13 cellular contexts compared by ENCODE assay signal in the genomic region with DNA sequence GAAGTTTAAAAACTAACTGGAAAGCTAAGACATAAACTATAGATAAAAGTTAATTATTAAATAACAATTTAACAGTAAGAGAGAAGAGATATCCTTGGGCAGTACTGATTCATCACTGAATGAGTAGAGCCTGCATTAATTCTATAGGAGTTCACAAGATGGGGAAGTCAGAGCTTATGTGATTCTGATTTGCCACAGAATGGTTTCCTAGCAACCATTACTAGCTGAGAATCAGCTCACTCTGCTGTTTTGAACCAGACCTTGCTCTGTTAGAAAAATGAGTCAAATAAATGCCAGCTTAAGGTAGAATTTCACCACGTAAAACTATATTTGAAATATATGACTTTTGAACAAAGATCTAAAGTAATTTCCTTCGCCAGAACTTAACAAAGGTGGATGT.
DNase-seq lines count a peak whose midpoint lies in the region; ATAC-seq and TF ChIP-seq lines count a peak whose summit lies in the region.
"Had no signal": no experiment of that assay in that cellular context is flagged by ENCODE, and none has a peak within 500 bp of the region (broad histone marks: within the 10 kb centered on the region; RNA-seq: fewer than 3 reads in every experiment).

No MANE protein-coding gene starts in this region.

- peaks cover 66% of the 10 kb centered on the region for H3K4me1 Mint-ChIP-seq in activated CD4-positive, alpha-beta T cell treated with anti-CD3 and anti-CD28 coated beads for 36 hours
- peaks cover 69% of the 10 kb centered on the region for H3K4me1 Mint-ChIP-seq in activated CD8-positive, alpha-beta T cell treated with anti-CD3 and anti-CD28 coated beads for 36 hours (ENCODE audit: low read depth)
- H3K4me1 Mint-ChIP-seq in nephron progenitor cell, result no peaks in the 10 kb centered on the region

- H3K9me3 Mint-ChIP-seq in activated CD4-positive, alpha-beta T cell treated with anti-CD3 and anti-CD28 coated beads for 36 hours (ENCODE audit: low read depth), result peaks cover 8% of the 10 kb centered on the region
- H3K9me3 Mint-ChIP-seq in activated CD8-positive, alpha-beta T cell treated with anti-CD3 and anti-CD28 coated beads for 36 hours, result peaks cover 24% of the 10 kb centered on the region
- H3K9me3 Mint-ChIP-seq in nephron progenitor cell, result peaks cover 21% of the 10 kb centered on the region

- H3K4me3 Mint-ChIP-seq in activated CD4-positive, alpha-beta T cell treated with anti-CD3 and anti-CD28 coated beads for 36 hours, result no peak overlapping the region
- H3K4me3 Mint-ChIP-seq in activated CD8-positive, alpha-beta T cell treated with anti-CD3 and anti-CD28 coated beads for 36 hours, result peak overlapping the region; percentile 38
- no peak overlapping the region for H3K4me3 Mint-ChIP-seq in nephron progenitor cell

- H3K36me3 Mint-ChIP-seq in activated CD4-positive, alpha-beta T cell treated with anti-CD3 and anti-CD28 coated beads for 36 hours (ENCODE audit: low read depth), result peaks cover 2% of the 10 kb centered on the region
- peaks cover 10% of the 10 kb centered on the region for H3K36me3 Mint-ChIP-seq in activated CD8-positive, alpha-beta T cell treated with anti-CD3 and anti-CD28 coated beads for 36 hours (ENCODE audit: low read depth)
- peaks cover 8% of the 10 kb centered on the region for H3K36me3 Mint-ChIP-seq in nephron progenitor cell (ENCODE audit: low read depth)

- H3K27ac ChIP-seq in right atrium auricular region, result no peak overlapping the region
- H3K27ac ChIP-seq: hepatocyte, thyroid gland had no signal

- H3K4me3 ChIP-seq in right atrium auricular region, result no peak overlapping the region
- H3K4me3 ChIP-seq: hepatocyte, K562, thyroid gland had no signal

- CTCF ChIA-PET in activated CD4-positive, alpha-beta T cell treated with anti-CD3 and anti-CD28 coated beads for 36 hours (lab: Charles Lee), result interaction anchor here (0.7 to 3.0 kb wide), 3 partner anchors 22 to 113 kb away, joined by 4 to 20 read pairs (median 17); no protein-coding TSS in a partner anchor
- CTCF ChIA-PET in activated CD8-positive, alpha-beta T cell treated with anti-CD3 and anti-CD28 coated beads for 36 hours (lab: Charles Lee), result interaction anchor here (0.7 to 3.5 kb wide), 13 partner anchors 9 to 431 kb away, joined by 3 to 44 read pairs (median 4); no protein-coding TSS in a partner anchor

- no peaks in the 10 kb centered on the region for H3K27me3 Mint-ChIP-seq in activated CD4-positive, alpha-beta T cell treated with anti-CD3 and anti-CD28 coated beads for 36 hours
- no peaks in the 10 kb centered on the region for H3K27me3 Mint-ChIP-seq in activated CD8-positive, alpha-beta T cell treated with anti-CD3 and anti-CD28 coated beads for 36 hours
- H3K27me3 Mint-ChIP-seq in nephron progenitor cell (ENCODE audit: low read depth, poor library complexity), result peaks cover 4% of the 10 kb centered on the region

- DNase-seq in activated CD4-positive, alpha-beta T cell treated with anti-CD3 and anti-CD28 coated beads for 36 hours, result no peak
- no peak for DNase-seq in activated CD4-positive, alpha-beta T cell treated with anti-CD3 and anti-CD28 coated beads for 4 hours
- DNase-seq in KBM-7 (peak; percentile 19), renal cortical epithelial cell (ENCODE audit: low read depth) (peak; percentile 40), right atrium auricular region (ENCODE audit: low spot score) (no peak), nephron progenitor cell (no peak)
- no peak for DNase-seq in activated CD8-positive, alpha-beta T cell treated with anti-CD3 and anti-CD28 coated beads for 36 hours
- DNase-seq: cortex of kidney, thyroid gland had no signal

- peak; percentile 41 for ATAC-seq in activated CD4-positive, alpha-beta T cell treated with anti-CD3 and anti-CD28 coated beads for 36 hours
- peak; percentile 59 for ATAC-seq in activated CD8-positive, alpha-beta T cell treated with anti-CD3 and anti-CD28 coated beads for 36 hours
- no peak for ATAC-seq in HG02588 (IDR thresholded peaks at IDR 0.05; ENCODE audit: unreplicated experiment)
- ATAC-seq: K562, Right ventricle myocardium inferior had no signal

- no peaks in the 10 kb centered on the region for H3K36me3 ChIP-seq in right atrium auricular region
- H3K36me3 ChIP-seq: thyroid gland had no signal

- no peaks in the 10 kb centered on the region for H3K9me3 ChIP-seq in right atrium auricular region
- H3K9me3 ChIP-seq: thyroid gland had no signal

- peak overlapping the region; percentile 79 for H3K27ac Mint-ChIP-seq in activated CD4-positive, alpha-beta T cell treated with anti-CD3 and anti-CD28 coated beads for 36 hours
- H3K27ac Mint-ChIP-seq in activated CD8-positive, alpha-beta T cell treated with anti-CD3 and anti-CD28 coated beads for 36 hours, result peak overlapping the region; percentile 82
- H3K27ac Mint-ChIP-seq in nephron progenitor cell, result no peak overlapping the region

- intact Hi-C loops in activated CD4-positive, alpha-beta T cell treated with anti-CD3 and anti-CD28 coated beads for 36 hours (cut with DNase I, micrococcal nuclease), result loop anchor here (2.0 kb wide), 7 partner anchors 32 to 640 kb away; no protein-coding TSS in a partner anchor
- intact Hi-C loops in activated CD8-positive, alpha-beta T cell treated with anti-CD3 and anti-CD28 coated beads for 36 hours (cut with micrococcal nuclease), result loop anchor here (5.0 kb wide), 1 partner anchor 106 kb away; no protein-coding TSS in a partner anchor

- POLR2A ChIA-PET in activated CD4-positive, alpha-beta T cell treated with anti-CD3 and anti-CD28 coated beads for 36 hours (lab: Charles Lee), result no interaction called here
- POLR2A ChIA-PET in activated CD8-positive, alpha-beta T cell treated with anti-CD3 and anti-CD28 coated beads for 36 hours (lab: Charles Lee), result interaction anchor here (0.7 to 1.4 kb wide), 4 partner anchors 14 to 21 kb away, joined by 3 read pairs; no protein-coding TSS in a partner anchor

- no peaks in the 10 kb centered on the region for H3K27me3 ChIP-seq in right atrium auricular region
- H3K27me3 ChIP-seq: thyroid gland had no signal

- no peak for TF ChIP-seq CTCF in activated CD8-positive, alpha-beta T cell treated with anti-CD3 and anti-CD28 coated beads for 36 hours (IDR thresholded peaks at IDR 0.05)
- TF ChIP-seq CTCF in right atrium auricular region (IDR thresholded peaks at IDR 0.05) (no peak), nephron progenitor cell (IDR thresholded peaks at IDR 0.05) (no peak)

- in situ Hi-C loops in KBM-7 (cut with MboI; ENCODE audit: low pct_unique_long_range_greater_than_20kb, low sequenced_read_pairs), result no loop called here

- no peaks in the 10 kb centered on the region for H3K4me1 ChIP-seq in right atrium auricular region
- H3K4me1 ChIP-seq: thyroid gland had no signal

Comparison
In these comparisons a context has a peak if more than half of its experiments do, and no peak if none do; other contexts are left out.
1. DNase-seq: peak in KBM-7 (single experiment) and renal cortical epithelial cell (single experiment); none in activated CD4-positive, alpha-beta T cell treated with anti-CD3 and anti-CD28 coated beads for 36 hours (single experiment), activated CD4-positive, alpha-beta T cell treated with anti-CD3 and anti-CD28 coated beads for 4 hours (0 of 2), activated CD8-positive, alpha-beta T cell treated with anti-CD3 and anti-CD28 coated beads for 36 hours (single experiment), right atrium auricular region (single experiment) and nephron progenitor cell (single experiment).